In the genomic region with DNA sequence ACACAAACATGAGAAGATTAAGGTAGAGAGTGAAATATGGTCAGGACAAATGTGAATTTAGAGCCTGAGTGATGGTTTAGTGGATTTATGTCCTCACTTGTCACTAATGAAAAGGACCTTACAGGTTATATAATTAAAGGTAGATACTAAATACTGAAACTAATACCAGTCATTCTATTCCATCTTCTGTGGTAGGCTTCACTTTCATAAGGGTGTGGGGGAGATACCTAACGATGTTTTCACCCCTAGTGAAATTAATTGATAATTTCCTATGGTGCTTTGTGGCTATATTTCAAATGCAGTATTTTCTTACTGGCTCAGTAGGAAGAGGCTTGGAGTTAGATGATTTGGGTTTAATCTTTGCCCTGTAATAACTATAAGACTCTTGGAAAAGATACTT, we compare ENCODE assay signal across 15 cellular contexts. TPM values are rescaled to one million over a fixed set of nuclear protein-coding genes. Genes with fewer than 3 reads are reported as not detected.
DNase-seq lines count a peak whose midpoint lies in the region; ATAC-seq and TF ChIP-seq lines count a peak whose summit lies in the region.
"Had no signal": no experiment of that assay in that cellular context is flagged by ENCODE, and none has a peak within 500 bp of the region (broad histone marks: within the 10 kb centered on the region; RNA-seq: fewer than 3 reads in every experiment).

No MANE protein-coding gene starts in this region.

- no peaks in the 10 kb centered on the region for H3F3A ChIP-seq in neural progenitor cell (ENCODE audit: low read depth)

- H2AFZ ChIP-seq in neural progenitor cell (replicated peaks) = no peak overlapping the region

- peaks cover 28% of the 10 kb centered on the region for H3K4me1 ChIP-seq in neural progenitor cell

- peaks cover 8% of the 10 kb centered on the region for H4K20me1 ChIP-seq in neural progenitor cell (ENCODE audit: low read depth)

- no peak overlapping the region for H3K4me3 ChIP-seq in neural progenitor cell
- H3K4me3 ChIP-seq: ascending aorta, heart right ventricle had no signal

- peak; percentile 69 for DNase-seq in left kidney (ENCODE audit: low read depth, low spot score)
- no peak for DNase-seq in activated naive CD8-positive, alpha-beta T cell treated with anti-CD3 and anti-CD28 coated beads, Interleukin-2, amount 50 U/mL, for 24 hours
- DNase-seq in NCI-H187 (lab: John Stamatoyannopoulos, UW) = no peak
- no peak for DNase-seq in neural progenitor cell (ENCODE audit: low spot score)
- DNase-seq: activated CD8-positive, alpha-beta T cell treated with anti-CD3 and anti-CD28 coated beads, Interleukin-2, amount 10 ng/mL, durations not matched to agents 7 days and 5 days; activated effector memory CD4-positive, alpha-beta T cell treated with Interleukin-2 at 50 U/mL for 16 hours; heart right ventricle; KBM-7; NCI-H1436 had no signal

- H3K9me3 ChIP-seq in neural progenitor cell (ENCODE audit: low read depth) = no peaks in the 10 kb centered on the region

- TF ChIP-seq CTCF in neural progenitor cell (IDR thresholded peaks at IDR 0.05) = no peak

- no peak overlapping the region for H3K27ac Mint-ChIP-seq in activated naive CD8-positive, alpha-beta T cell treated with anti-CD3 and anti-CD28 coated beads, Interleukin-2, amount 50 U/mL, for 24 hours
- no peak overlapping the region for H3K27ac Mint-ChIP-seq in neural progenitor cell
- H3K27ac Mint-ChIP-seq: activated CD8-positive, alpha-beta T cell treated with anti-CD3 and anti-CD28 coated beads, Interleukin-2, amount 10 ng/mL, durations not matched to agents 7 days and 5 days had no signal

- H3K27me3 Mint-ChIP-seq in activated naive CD8-positive, alpha-beta T cell treated with anti-CD3 and anti-CD28 coated beads, Interleukin-2, amount 50 U/mL, for 24 hours = peaks cover 2% of the 10 kb centered on the region
- H3K27me3 Mint-ChIP-seq in neural progenitor cell (ENCODE audit: insufficient read depth, low read depth) = peaks cover 2% of the 10 kb centered on the region

- no peak overlapping the region for H3K4me3 Mint-ChIP-seq in activated naive CD8-positive, alpha-beta T cell treated with anti-CD3 and anti-CD28 coated beads, Interleukin-2, amount 50 U/mL, for 24 hours
- H3K4me3 Mint-ChIP-seq in neural progenitor cell = no peak overlapping the region
- H3K4me3 Mint-ChIP-seq: activated CD8-positive, alpha-beta T cell treated with anti-CD3 and anti-CD28 coated beads, Interleukin-2, amount 10 ng/mL, durations not matched to agents 7 days and 5 days had no signal

- H3K4me2 ChIP-seq in neural progenitor cell = no peak overlapping the region

- H3K9me3 Mint-ChIP-seq in activated naive CD8-positive, alpha-beta T cell treated with anti-CD3 and anti-CD28 coated beads, Interleukin-2, amount 50 U/mL, for 24 hours = no peaks in the 10 kb centered on the region
- peaks cover 26% of the 10 kb centered on the region for H3K9me3 Mint-ChIP-seq in neural progenitor cell

- no peaks in the 10 kb centered on the region for H3K36me3 ChIP-seq in neural progenitor cell

- H3K4me1 Mint-ChIP-seq in activated naive CD8-positive, alpha-beta T cell treated with anti-CD3 and anti-CD28 coated beads, Interleukin-2, amount 50 U/mL, for 24 hours = no peaks in the 10 kb centered on the region
- H3K4me1 Mint-ChIP-seq in neural progenitor cell = peaks cover 5% of the 10 kb centered on the region

- peaks cover 31% of the 10 kb centered on the region for H3K79me2 ChIP-seq in neural progenitor cell (ENCODE audit: low read depth)

- ATAC-seq in GM18519 (IDR thresholded peaks at IDR 0.05; ENCODE audit: low FRiP score, unreplicated experiment) (peak; percentile 47), GM21423 (IDR thresholded peaks at IDR 0.05; ENCODE audit: unreplicated experiment) (peak; percentile 65), HG03354 (IDR thresholded peaks at IDR 0.05; ENCODE audit: poor library complexity, severe bottlenecking, unreplicated experiment) (peak; percentile 94)
- no peak for ATAC-seq in activated CD4-positive, CD25-positive, alpha-beta regulatory T cell treated with anti-CD3 and anti-CD28 coated beads, Interleukin-2, amount 50 U/mL, for 24 hours
- ATAC-seq in activated naive CD8-positive, alpha-beta T cell treated with anti-CD3 and anti-CD28 coated beads, Interleukin-2, amount 50 U/mL, for 24 hours = no peak
- ATAC-seq: activated CD8-positive, alpha-beta T cell treated with anti-CD3 and anti-CD28 coated beads, Interleukin-2, amount 10 ng/mL, durations not matched to agents 7 days and 5 days; esophagus mucosa; heart right ventricle had no signal

- no peaks in the 10 kb centered on the region for H3K27me3 ChIP-seq in neural progenitor cell
- H3K27me3 ChIP-seq: ascending aorta, heart right ventricle had no signal

- no peaks in the 10 kb centered on the region for H3K36me3 Mint-ChIP-seq in activated naive CD8-positive, alpha-beta T cell treated with anti-CD3 and anti-CD28 coated beads, Interleukin-2, amount 50 U/mL, for 24 hours (ENCODE audit: low read depth)
- H3K36me3 Mint-ChIP-seq in neural progenitor cell = peaks cover 35% of the 10 kb centered on the region

- H3K9ac ChIP-seq in neural progenitor cell = no peak overlapping the region

- H3K27ac ChIP-seq in neural progenitor cell = no peak overlapping the region
- H3K27ac ChIP-seq: heart right ventricle had no signal

RNA-seq across cellular contexts. Expression of a gene that starts 21.1 kb away (rescaled TPM):
- 13.2 and 24.1 TPM in 2 replicates for total RNA-seq in neural progenitor cell (ENCODE audit: low replicate concordance)

Comparison
In these comparisons a context has a peak if more than half of its experiments do, and no peak if none do; other contexts are left out.
1. ATAC-seq: peak in GM18519 (single experiment), GM21423 (single experiment) and HG03354 (single experiment); none in activated CD4-positive, CD25-positive, alpha-beta regulatory T cell treated with anti-CD3 and anti-CD28 coated beads, Interleukin-2, amount 50 U/mL, for 24 hours (0 of 2) and activated naive CD8-positive, alpha-beta T cell treated with anti-CD3 and anti-CD28 coated beads, Interleukin-2, amount 50 U/mL, for 24 hours (single experiment).